In the genomic region with DNA sequence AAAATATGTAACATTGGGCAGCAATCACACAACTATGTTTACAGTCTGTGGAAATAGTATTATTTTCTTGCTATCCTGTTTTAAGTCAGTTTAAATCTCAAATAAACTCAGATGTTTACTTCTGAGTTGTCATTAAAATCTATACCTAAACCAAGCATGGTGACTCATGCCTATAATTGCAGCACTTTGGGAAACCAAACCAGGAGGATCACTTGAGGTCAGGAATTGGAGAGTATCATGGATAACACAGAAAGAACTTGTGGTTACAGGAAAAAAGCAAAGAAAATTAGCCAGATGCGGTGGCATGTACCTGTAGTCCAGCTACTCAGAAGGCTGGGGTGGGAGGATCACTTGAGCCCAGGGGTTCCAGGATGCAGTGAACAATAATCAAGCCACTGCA, we compare ENCODE assay signal across 22 cellular contexts.
"Had no signal": no experiment of that assay in that cellular context is flagged by ENCODE, and none has a peak within 500 bp of the region (broad histone marks: within the 10 kb centered on the region; RNA-seq: fewer than 3 reads in every experiment).

No MANE protein-coding gene starts in this region.

- DNase-seq: activated B cell treated with CpG ODN at 0.5 μM for 24 hours; activated CD4-positive, alpha-beta T cell treated with anti-CD3 and anti-CD28 coated beads for 4 hours; activated CD4-positive, alpha-beta T cell treated with anti-CD3 and anti-CD28 coated beads, Interleukin-2, amount 50 U/mL, for 48 hours; activated CD8-positive, alpha-beta memory T cell treated with anti-CD3 and anti-CD28 coated beads, Interleukin-2, amount 50 U/mL, for 48 hours; activated naive CD4-positive, alpha-beta T cell treated with anti-CD3 and anti-CD28 coated beads, Interleukin-2, amount 10 ng/mL, durations not matched to agents 7 days and 5 days; activated T-cell treated with anti-CD3 and anti-CD28 coated beads, Interleukin-2, amount 50 U/mL, for 4 hours; body of pancreas; caudate nucleus; dermis blood vessel endothelial cell; effector memory CD4-positive, alpha-beta T cell; heart right ventricle; islet precursor cell; left cardiac atrium; pancreas; right lobe of liver; stimulated activated CD4-positive, alpha-beta T cell treated with anti-CD3 and anti-CD28 coated beads, Interleukin-1b, Interleukin-23, amount 100 ng/mL, for 48 hours; stimulated activated naive CD8-positive, alpha-beta T cell treated with anti-CD3 and anti-CD28 coated beads, Interleukin-15, amount 100 ng/mL, for 72 hours; T-helper 17 cell had no signal

- H3K9me3 ChIP-seq: body of pancreas, esophagus muscularis mucosa, heart right ventricle, neutrophil, pancreas, right lobe of liver, tibial nerve had no signal

- H3K4me1 ChIP-seq: esophagus muscularis mucosa, heart right ventricle, right lobe of liver, tibial nerve had no signal

- H3K4me3 ChIP-seq: body of pancreas, esophagus muscularis mucosa, heart right ventricle, pancreas, right lobe of liver, skin epidermis, tibial nerve had no signal

- H3K27me3 ChIP-seq: body of pancreas, esophagus muscularis mucosa, heart right ventricle, neutrophil, pancreas, right lobe of liver, tibial nerve had no signal

- H3K27ac ChIP-seq: body of pancreas, esophagus muscularis mucosa, heart right ventricle, neutrophil, pancreas, right lobe of liver, skin epidermis, tibial nerve had no signal

- H3K36me3 ChIP-seq: esophagus muscularis mucosa, heart right ventricle, neutrophil, pancreas, right lobe of liver, tibial nerve had no signal
